Comparison of ENCODE assay signal across 34 cellular contexts in the genomic region with DNA sequence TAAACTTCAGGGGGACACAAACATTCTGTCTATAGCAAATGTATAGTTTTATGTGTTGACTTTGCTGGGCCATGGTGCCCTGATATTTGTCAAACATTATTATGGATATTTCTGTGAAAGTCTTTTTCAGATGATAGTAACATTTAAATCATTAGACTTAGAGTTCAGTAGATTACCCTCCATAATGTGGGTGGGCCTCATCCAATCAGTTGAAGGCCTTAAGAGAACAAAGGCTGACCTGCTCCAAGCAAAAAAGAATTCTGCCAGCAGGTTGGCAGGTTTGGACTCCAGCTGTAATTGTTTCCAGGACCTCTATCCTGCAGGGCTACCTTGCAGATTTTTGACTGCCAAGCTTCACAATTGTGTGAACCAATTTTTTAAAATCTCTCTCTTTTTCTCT.
"Had no signal": no experiment of that assay in that cellular context is flagged by ENCODE, and none has a peak within 500 bp of the region (broad histone marks: within the 10 kb centered on the region; RNA-seq: fewer than 3 reads in every experiment).

No MANE protein-coding gene starts in this region.

- H3K4me3 ChIP-seq: MG63 had no signal

- H3K27me3 ChIP-seq: MG63 had no signal

- H3K36me3 ChIP-seq: MG63 had no signal

- H3K9me3 ChIP-seq: MG63 had no signal

- DNase-seq: Karpas-422, Kasumi-1, MG63, MM.1S, MV-4-11, NCI-H1048, NCI-H1092, NCI-H1092 treated with DMSO at 0.1 percent for 48 hours, NCI-H1105, NCI-H1105 treated with DMSO at 0.1 percent for 48 hours, NCI-H1417, NCI-H1417 treated with DMSO at 0.1 percent for 48 hours, NCI-H1436, NCI-H1436 treated with DMSO at 0.1 percent for 48 hours, NCI-H146, NCI-H1694, NCI-H1694 treated with DMSO at 0.1 percent for 48 hours, NCI-H187, NCI-H187 treated with DMSO at 0.1 percent for 48 hours, NCI-H1930, NCI-H2029, NCI-H2029 treated with DMSO at 0.1 percent for 48 hours, NCI-H2081, NCI-H2081 treated with DMSO at 0.1 percent for 48 hours, NCI-H2107, NCI-H2171, NCI-H2171 treated with DMSO at 0.1 percent for 48 hours, NCI-H226, NCI-H345, NCI-H446, NCI-H446 treated with DMSO at 0.1 percent for 48 hours, NCI-H510A, NCI-H510A treated with DMSO at 0.1 percent for 48 hours, NCI-H524 had no signal
